8 cellular contexts compared by ENCODE assay signal in the genomic region with DNA sequence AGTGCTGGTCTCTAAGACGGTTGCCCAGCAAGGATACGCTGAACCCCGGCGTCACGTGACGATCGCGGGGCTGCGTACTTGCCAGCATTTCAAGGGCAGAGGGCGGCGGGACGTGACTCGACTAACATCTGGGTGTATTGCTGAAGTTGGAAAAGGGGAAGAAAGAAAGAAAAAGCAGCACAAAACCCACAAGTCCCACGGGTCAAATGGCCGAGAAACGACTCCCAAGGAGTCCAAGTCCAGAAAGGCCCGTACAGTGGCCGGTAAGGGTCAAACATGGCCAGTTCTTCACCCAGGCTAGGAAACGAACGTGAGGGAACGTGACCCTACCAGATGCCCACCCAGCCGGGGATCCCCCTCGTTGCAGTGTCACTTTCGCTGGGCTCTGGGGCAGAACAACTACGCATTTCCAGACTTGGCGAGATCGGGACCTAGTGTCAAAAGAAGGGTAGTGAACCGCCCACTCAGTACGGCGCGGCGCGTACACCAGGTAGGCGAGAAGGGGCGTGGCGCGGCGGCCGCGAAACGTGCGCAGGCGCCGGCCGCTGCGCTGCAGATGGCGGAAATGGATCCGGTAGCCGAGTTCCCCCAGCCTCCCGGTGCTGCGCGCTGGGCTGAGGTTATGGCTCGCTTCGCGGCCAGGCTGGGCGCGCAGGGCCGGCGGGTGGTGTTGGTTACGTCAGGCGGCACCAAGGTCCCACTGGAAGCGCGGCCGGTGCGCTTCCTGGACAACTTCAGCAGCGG. TPM values are rescaled to one million over a fixed set of nuclear protein-coding genes. Genes with fewer than 3 reads are reported as not detected.
A peak's percentile ranks its signal among the peaks of the same experiment; 100 is the strongest.
DNase-seq lines count a peak whose midpoint lies in the region; ATAC-seq and TF ChIP-seq lines count a peak whose summit lies in the region.

Gene PPCS, plus strand, starts transcription at position 534 of the 744 bp plus-strand sequence. Its CDS starts 23 bp downstream, at position 557.
A gene with protein sequence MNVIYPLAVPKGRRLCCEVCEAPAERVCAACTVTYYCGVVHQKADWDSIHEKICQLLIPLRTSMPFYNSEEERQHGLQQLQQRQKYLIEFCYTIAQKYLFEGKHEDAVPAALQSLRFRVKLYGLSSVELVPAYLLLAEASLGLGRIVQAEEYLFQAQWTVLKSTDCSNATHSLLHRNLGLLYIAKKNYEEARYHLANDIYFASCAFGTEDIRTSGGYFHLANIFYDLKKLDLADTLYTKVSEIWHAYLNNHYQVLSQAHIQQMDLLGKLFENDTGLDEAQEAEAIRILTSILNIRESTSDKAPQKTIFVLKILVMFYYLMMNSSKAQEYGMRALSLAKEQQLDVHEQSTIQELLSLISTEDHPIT (minus strand): TSS at position 13 of the 744 bp plus-strand sequence. CDS start 25 bp downstream, outside the sequence.

- peaks cover 7% of the 10 kb centered on the region for H3K79me2 ChIP-seq in hepatocyte

- H3K9me2 ChIP-seq in hepatocyte (replicated peaks; ENCODE audit: insufficient read depth): no peaks in the 10 kb centered on the region

- DNase-seq in GM13977 (ENCODE audit: low spot score) (peak; percentile 92), NCI-H1436 treated with DMSO at 0.1 percent for 48 hours (lab: John Stamatoyannopoulos, UW) (peak; percentile 69), T-helper 2 cell (peak; percentile 86 to 95 (median 90)), ascending aorta (ENCODE audit: low spot score in 2 of 2) (peak; percentile 59 to 92), hepatocyte (ENCODE audit: low spot score) (peak; percentile 94), retina (peak; percentile 98), dedifferentiated amniotic fluid mesenchymal stem cell (ENCODE audit: extremely low spot score) (no peak)

- H3K27ac ChIP-seq in ascending aorta (peak within 1 kb of the TSS; percentile 84 to 88), hepatocyte (peak within 1 kb of the TSS; percentile 97)

- WGBS in hepatocyte (ENCODE audit: low lambda C conversion rate, missing lambda C conversion rate): 1% methylated on average over 65 of the region's 66 CpGs

- H3K4me3 ChIP-seq in ascending aorta (peak within 1 kb of the TSS; percentile 81 to 89), hepatocyte (peak within 1 kb of the TSS; percentile 84)

- intact Hi-C loops in ascending aorta (cut with DNase I): loop anchor here (1.0 to 10.0 kb wide), 3 partner anchors 121 to 389 kb away; partner anchors contain the start of genes C1orf50, FOXJ3, P3H1 and ZNF691

- no peaks in the 10 kb centered on the region for H3K27me3 ChIP-seq in ascending aorta
- H3K27me3 ChIP-seq in hepatocyte: no peaks in the 10 kb centered on the region

- in situ Hi-C loops in GM13977 (cut with MboI; ENCODE audit: low pct_unique_long_range_greater_than_20kb, low sequenced_read_pairs, unreplicated experiment): no loop called here

- H3K4me1 ChIP-seq in ascending aorta (peaks cover 0 to 12% of the 10 kb centered on the region in 2 donors), hepatocyte (ENCODE audit: insufficient read depth) (peaks cover 9% of the 10 kb centered on the region)

- ATAC-seq in HG02840 (IDR thresholded peaks at IDR 0.05; ENCODE audit: low FRiP score, unreplicated experiment): peak; percentile 89

- H4K20me1 ChIP-seq in hepatocyte (ENCODE audit: insufficient read depth, poor library complexity, severe bottlenecking): no peaks in the 10 kb centered on the region

- no peaks in the 10 kb centered on the region for H3K9me3 ChIP-seq in ascending aorta
- H3K9me3 ChIP-seq in hepatocyte (ENCODE audit: low read depth): no peaks in the 10 kb centered on the region

- peak within 1 kb of the TSS; percentile 99 for H2AFZ ChIP-seq in hepatocyte

- H3K4me2 ChIP-seq in hepatocyte: peak within 1 kb of the TSS; percentile 99

- H3K36me3 ChIP-seq in ascending aorta (peaks cover 14 to 17% of the 10 kb centered on the region in 2 donors), hepatocyte (replicated peaks; ENCODE audit: insufficient read depth, low read depth) (no peaks in the 10 kb centered on the region)

- no peak for TF ChIP-seq CTCF in GM13977 (IDR thresholded peaks at IDR 0.05; ENCODE audit: extremely low read depth, insufficient read depth, missing control alignments)
- peak in 1 of 3 experiments; percentile 14 for TF ChIP-seq CTCF in ascending aorta (IDR thresholded peaks at IDR 0.05)
- TF ChIP-seq CTCF in hepatocyte (IDR thresholded peaks at IDR 0.05; ENCODE audit: poor library complexity): no peak

RNA-seq across cellular contexts. Expression of gene PPCS, which starts in this region (rescaled TPM):
- total RNA-seq in ascending aorta (13.6 TPM), hepatocyte (79.0 and 86.3 TPM in 2 replicates)
- polyA plus RNA-seq in hepatocyte: 90.1 and 98.6 TPM in 2 replicates

RNA-seq across cellular contexts. Expression of the second gene that starts in this region (rescaled TPM):
- total RNA-seq in ascending aorta (not detected), hepatocyte (0.12 and 0.57 TPM in 2 replicates)
- 0.74 and 0.87 TPM in 2 replicates for polyA plus RNA-seq in hepatocyte
